ENCODE assay signal across 19 cellular contexts in the genomic region with DNA sequence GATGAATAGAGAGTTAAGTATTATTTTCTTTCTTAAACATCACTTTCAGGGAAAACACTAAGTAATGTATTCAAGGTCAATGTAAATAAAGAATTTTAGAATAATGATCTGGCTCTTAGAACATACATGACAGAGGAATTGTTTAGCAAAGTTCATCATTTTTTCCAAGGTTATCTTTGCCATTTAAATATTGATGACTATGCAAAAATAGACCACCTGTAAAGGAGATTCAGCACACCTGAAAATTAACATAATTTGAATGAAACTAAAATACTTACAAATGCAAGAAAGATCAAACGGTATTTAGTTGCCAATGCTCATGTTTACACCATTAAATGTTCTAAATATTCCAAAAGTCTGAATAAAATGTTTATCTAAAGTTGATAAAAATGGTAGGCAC.
DNase-seq lines count a peak whose midpoint lies in the region; ATAC-seq, FAIRE-seq and TF ChIP-seq lines count a peak whose summit lies in the region.
"Had no signal": no experiment of that assay in that cellular context is flagged by ENCODE, and none has a peak within 500 bp of the region (broad histone marks: within the 10 kb centered on the region; RNA-seq: fewer than 3 reads in every experiment).

No MANE protein-coding gene starts in this region.

- no peak overlapping the region for H3K4ac ChIP-seq in IMR-90 (ENCODE audit: low read depth, low read length)
- H3K4ac ChIP-seq in H1 (replicated peaks; ENCODE audit: insufficient read length, low read depth, low read length), result no peak overlapping the region

- no peak overlapping the region for H3K56ac ChIP-seq in IMR-90 (ENCODE audit: extremely low read depth, insufficient read depth, low read length)
- H3K56ac ChIP-seq in H1 (replicated peaks; ENCODE audit: insufficient read length, low read depth, low read length), result no peak overlapping the region

- H3K27ac ChIP-seq in IMR-90 (ENCODE audit: insufficient read depth, low read length) (no peak overlapping the region), H1 (ENCODE audit: low read depth, low read length) (no peak overlapping the region)
- H3K27ac ChIP-seq: BLaER1, C4-2B had no signal

- H3K18ac ChIP-seq in IMR-90 (ENCODE audit: low read depth, low read length) (no peak overlapping the region), H1 (ENCODE audit: extremely low read depth, low read length) (no peak overlapping the region)

- peaks cover 26% of the 10 kb centered on the region for H3K9me3 Mint-ChIP-seq in natural killer cell treated with Interleukin-12 subunit alpha and Interleukin-12 subunit beta and Interleukin-15 and Interleukin-18, amount 100 ng/mL, for 72 hours

- no peak overlapping the region for H2BK20ac ChIP-seq in IMR-90 (ENCODE audit: low read depth, low read length)
- no peak overlapping the region for H2BK20ac ChIP-seq in H1 (ENCODE audit: low read length)

- no peak for TF ChIP-seq CTCF in D721Med (IDR thresholded peaks at IDR 0.05; ENCODE audit: insufficient read depth, missing control alignments)
- no peak for TF ChIP-seq CTCF in IMR-90 (conservative IDR thresholded peaks at IDR 0.05; ENCODE audit: low read depth, low read length)
- no peak for TF ChIP-seq CTCF in H1 (IDR thresholded peaks at IDR 0.05; ENCODE audit: control extremely low read depth in 1 of 3, insufficient read depth in 1 of 3, low read depth in 1 of 3, low read length in 3 of 3)

- H2BK12ac ChIP-seq in H1 (ENCODE audit: low read depth, low read length), result no peak overlapping the region

- intact Hi-C loops in IMR-90 (cut with micrococcal nuclease), result no loop called here

- no peak overlapping the region for H3K4me3 ChIP-seq in IMR-90 (ENCODE audit: insufficient read depth, low read depth, low read length)
- no peak overlapping the region for H3K4me3 ChIP-seq in H1 (ENCODE audit: extremely low read depth in 1 of 4, insufficient read depth in 2 of 4, low read depth in 3 of 4, low read length in 4 of 4)
- H3K4me3 ChIP-seq: BLaER1 had no signal

- TF ChIP-seq POLR2A in IMR-90 (IDR thresholded peaks at IDR 0.05; ENCODE audit: low read depth, low read length) (no peak), H1 (IDR thresholded peaks at IDR 0.05; ENCODE audit: control extremely low read depth in 1 of 2, low read depth in 2 of 2, low read length in 2 of 2) (no peak)

- no peaks in the 10 kb centered on the region for H3K4me1 Mint-ChIP-seq in natural killer cell treated with Interleukin-12 subunit alpha and Interleukin-12 subunit beta and Interleukin-15 and Interleukin-18, amount 100 ng/mL, for 72 hours (ENCODE audit: low read depth in 2 of 2)
- H3K4me1 Mint-ChIP-seq: B cell; CD4-positive, CD25-positive, alpha-beta regulatory T cell had no signal

- in situ Hi-C loops in IMR-90 (cut with MboI; ENCODE audit: low sequenced_read_pairs), result no loop called here

- H3K36me3 Mint-ChIP-seq in natural killer cell treated with Interleukin-12 subunit alpha and Interleukin-12 subunit beta and Interleukin-15 and Interleukin-18, amount 100 ng/mL, for 72 hours, result peaks cover 7% of the 10 kb centered on the region
- H3K36me3 Mint-ChIP-seq: CD4-positive, CD25-positive, alpha-beta regulatory T cell; CD8-positive, alpha-beta T cell had no signal

- H3K27me3 ChIP-seq in IMR-90 (ENCODE audit: control insufficient read depth, insufficient read depth, low read length), result no peaks in the 10 kb centered on the region
- no peaks in the 10 kb centered on the region for H3K27me3 ChIP-seq in H1 (replicated peaks in 1 of 4; ENCODE audit: control insufficient read depth in 3 of 4, extremely low read depth in 1 of 4, insufficient read depth in 3 of 4, low read length in 3 of 4)
- H3K27me3 ChIP-seq: BLaER1 had no signal

- ATAC-seq in IMR-90 (ENCODE audit: low read depth), result no peak
- no peak for ATAC-seq in natural killer cell treated with Interleukin-12 subunit alpha and Interleukin-12 subunit beta and Interleukin-15 and Interleukin-18, amount 100 ng/mL, for 72 hours
- ATAC-seq: CD8-positive, alpha-beta T cell; HCT116 had no signal

- H3K14ac ChIP-seq in IMR-90 (replicated peaks; ENCODE audit: low read depth, low read length), result no peak overlapping the region
- H3K14ac ChIP-seq in H1 (ENCODE audit: insufficient read length), result no peak overlapping the region

- H3K27me3 Mint-ChIP-seq in natural killer cell treated with Interleukin-12 subunit alpha and Interleukin-12 subunit beta and Interleukin-15 and Interleukin-18, amount 100 ng/mL, for 72 hours, result no peaks in the 10 kb centered on the region
- H3K27me3 Mint-ChIP-seq: B cell; CD4-positive, CD25-positive, alpha-beta regulatory T cell had no signal

- BruUV-seq in IMR-90 (replicated peaks; lab: Mats Ljungman, UMichigan), result no TSS peak

- DNase-seq in D721Med (ENCODE audit: insufficient read length, low spot score) (no peak), IMR-90 (no peak), H1 (ENCODE audit: low read depth in 1 of 2, low spot score in 2 of 2) (no peak), activated gamma-delta T cell (lab: John Stamatoyannopoulos, UW) (no peak), DMS79 treated with DMSO at 0.1 percent for 48 hours (lab: John Stamatoyannopoulos, UW) (no peak)
- DNase-seq in natural killer cell treated with Interleukin-12 subunit alpha and Interleukin-12 subunit beta and Interleukin-15 and Interleukin-18, amount 100 ng/mL, for 72 hours (ENCODE audit: low spot score), result no peak
- DNase-seq: Caco-2; CD4-positive, CD25-positive, alpha-beta regulatory T cell; CD8-positive, alpha-beta T cell; DMS 273 treated with DMSO at 0.1 percent for 48 hours; DMS79; GF-D8; H9 had no signal

- no peak overlapping the region for H2AK9ac ChIP-seq in IMR-90 (replicated peaks; ENCODE audit: low read depth, low read length, poor library complexity)

- no peak overlapping the region for H2AK5ac ChIP-seq in IMR-90 (ENCODE audit: low read depth, low read length)
- no peak overlapping the region for H2AK5ac ChIP-seq in H1 (ENCODE audit: low read depth, low read length)

- H2AFZ ChIP-seq in IMR-90 (replicated peaks; ENCODE audit: low read length, poor library complexity) (no peak overlapping the region), H1 (ENCODE audit: low read length) (no peak overlapping the region)

- H2BK15ac ChIP-seq in IMR-90 (ENCODE audit: low read depth, low read length) (no peak overlapping the region), H1 (ENCODE audit: low read length) (no peak overlapping the region)

- H4K5ac ChIP-seq in IMR-90 (ENCODE audit: low read depth, low read length) (no peak overlapping the region), H1 (ENCODE audit: insufficient read length, low read depth, low read length) (peak overlapping the region; percentile 52)

- FAIRE-seq in D721Med (lab: Jason Lieb, UNC), result peak; percentile 21
- FAIRE-seq in H1 (lab: Jason Lieb, UNC), result no peak
- FAIRE-seq: GM12891, GM18507 had no signal

- H3K4me2 ChIP-seq in IMR-90 (ENCODE audit: low read depth, low read length) (no peak overlapping the region), H1 (ENCODE audit: insufficient read depth in 1 of 2, low read depth in 2 of 2, low read length in 2 of 2) (no peak overlapping the region)
- H3K4me2 ChIP-seq: BLaER1 had no signal

- H3K79me1 ChIP-seq in IMR-90 (ENCODE audit: low read depth in 1 of 2, low read length in 2 of 2) (no peaks in the 10 kb centered on the region), H1 (ENCODE audit: low read depth, low read length) (no peaks in the 10 kb centered on the region)

- TF ChIP-seq RAD21 in IMR-90 (IDR thresholded peaks at IDR 0.05; ENCODE audit: low read length), result no peak
- no peak for TF ChIP-seq RAD21 in H1 (IDR thresholded peaks at IDR 0.05 in 1 of 2, conservative IDR thresholded peaks at IDR 0.05 in 1 of 2; ENCODE audit: low read depth in 2 of 2, low read length in 2 of 2)

- WGBS in IMR-90 (ENCODE audit: extremely low coverage in 2 of 2, insufficient read length in 1 of 2), 2 experiments, result no CpG with 5 or more reads among the region's 1 CpG
- WGBS in H1 (ENCODE audit: extremely low coverage in 1 of 2, insufficient coverage in 1 of 2, insufficient read length in 1 of 2, insufficient replicate concordance in 2 of 2, low coverage in 1 of 2, low lambda C conversion rate in 2 of 2, missing lambda C conversion rate in 1 of 2), 2 experiments, result 76% methylated on average over 1 of the region's 1 CpG; no CpG with 5 or more reads in 1 of the 2 experiments

- H4K20me1 ChIP-seq in IMR-90 (ENCODE audit: insufficient read depth, low read length), result no peaks in the 10 kb centered on the region
- no peaks in the 10 kb centered on the region for H4K20me1 ChIP-seq in H1 (replicated peaks in 1 of 2; ENCODE audit: control insufficient read depth in 1 of 2, insufficient read depth in 2 of 2, low read length in 2 of 2)
- H4K20me1 ChIP-seq: BLaER1 had no signal

- no peaks in the 10 kb centered on the region for H3K4me1 ChIP-seq in IMR-90 (ENCODE audit: control insufficient read depth, insufficient read depth, low read length)
- no peaks in the 10 kb centered on the region; a peak in 1 of 7 replicates for H3K4me1 ChIP-seq in H1 (replicated peaks in 1 of 4; ENCODE audit: control insufficient read depth in 3 of 4, insufficient read depth in 4 of 4, low read length in 3 of 4)
- H3K4me1 ChIP-seq: BLaER1, Caco-2 had no signal

- dilution Hi-C loops in IMR-90 (cut with HindIII; ENCODE audit: low sequenced_read_pairs, unreplicated experiment), result no loop called here

- POLR2A ChIA-PET in IMR-90 (lab: Charles Lee; ENCODE audit: unreplicated experiment), result no interaction called here
- POLR2A ChIA-PET in H1 (lab: Charles Lee; ENCODE audit: partially characterized antibody), result no interaction called here

- H2BK120ac ChIP-seq in IMR-90 (ENCODE audit: low read depth, low read length) (no peak overlapping the region), H1 (replicated peaks; ENCODE audit: low read depth, low read length) (no peak overlapping the region)

- no peaks in the 10 kb centered on the region for H3K9me1 ChIP-seq in IMR-90 (ENCODE audit: insufficient read depth, low read length)

- H3K27ac Mint-ChIP-seq in natural killer cell treated with Interleukin-12 subunit alpha and Interleukin-12 subunit beta and Interleukin-15 and Interleukin-18, amount 100 ng/mL, for 72 hours, result no peak overlapping the region
- H3K27ac Mint-ChIP-seq: B cell; CD4-positive, CD25-positive, alpha-beta regulatory T cell; CD8-positive, alpha-beta T cell had no signal

- no peaks in the 10 kb centered on the region for H3K36me3 ChIP-seq in IMR-90 (ENCODE audit: control insufficient read depth, insufficient read depth, low read length)
- H3K36me3 ChIP-seq in H1 (ENCODE audit: control insufficient read depth in 2 of 4, insufficient read depth in 4 of 4, low read length in 3 of 4), result no peaks in the 10 kb centered on the region
- H3K36me3 ChIP-seq: BLaER1 had no signal

- H3K9ac ChIP-seq in IMR-90 (ENCODE audit: low read depth, low read length) (no peak overlapping the region), H1 (replicated peaks in 1 of 4; ENCODE audit: extremely low read depth in 1 of 4, low read depth in 3 of 4, low read length in 3 of 4) (no peak overlapping the region)
- H3K9ac ChIP-seq: BLaER1 had no signal

- no peak overlapping the region for H2BK5ac ChIP-seq in IMR-90 (ENCODE audit: low read depth, low read length, poor library complexity, severe bottlenecking)
- H2BK5ac ChIP-seq in H1 (ENCODE audit: low read depth, low read length), result no peak overlapping the region

- H4K91ac ChIP-seq in IMR-90 (ENCODE audit: insufficient read depth, low read depth, low read length), result no peak overlapping the region
- H4K91ac ChIP-seq in H1 (replicated peaks; ENCODE audit: insufficient read length, low read length), result no peak overlapping the region

- H4K8ac ChIP-seq in IMR-90 (ENCODE audit: low read depth in 2 of 2, low read length in 2 of 2) (no peak overlapping the region), H1 (ENCODE audit: extremely low read depth, insufficient read depth, low read length) (no peak overlapping the region)

- no peak for TF ChIP-seq EP300 in H1 (IDR thresholded peaks at IDR 0.05; ENCODE audit: borderline replicate concordance in 1 of 2, low read depth in 2 of 2, low read length in 2 of 2)

- CTCF ChIA-PET in IMR-90 (lab: Yijun Ruan, JAX) (no interaction called here), H1 (lab: Charles Lee; ENCODE audit: partially characterized antibody) (no interaction called here)

- H3K23ac ChIP-seq in IMR-90 (ENCODE audit: low read depth, low read length) (no peak overlapping the region), H1 (ENCODE audit: insufficient read length) (no peak overlapping the region)

- H3K9me3 ChIP-seq in IMR-90 (ENCODE audit: control insufficient read depth, insufficient read depth, low read length), result peaks cover 2% of the 10 kb centered on the region
- H3K9me3 ChIP-seq in H1 (ENCODE audit: insufficient read depth in 2 of 2, low read depth in 1 of 2, low read length in 1 of 2), result no peaks in the 10 kb centered on the region
- H3K9me3 ChIP-seq: BLaER1, Caco-2 had no signal

- no peaks in the 10 kb centered on the region for H3K23me2 ChIP-seq in H1 (ENCODE audit: low read depth, low read length)

- no peaks in the 10 kb centered on the region for H3K79me2 ChIP-seq in H1 (ENCODE audit: control insufficient read depth in 1 of 2, insufficient read depth in 2 of 2, low read length in 2 of 2)

- no peak overlapping the region for H3K4me3 Mint-ChIP-seq in natural killer cell treated with Interleukin-12 subunit alpha and Interleukin-12 subunit beta and Interleukin-15 and Interleukin-18, amount 100 ng/mL, for 72 hours
- H3K4me3 Mint-ChIP-seq: B cell; CD4-positive, CD25-positive, alpha-beta regulatory T cell; CD8-positive, alpha-beta T cell; H9 had no signal
